Comparison of ENCODE assay signal across 18 cellular contexts in the genomic region with DNA sequence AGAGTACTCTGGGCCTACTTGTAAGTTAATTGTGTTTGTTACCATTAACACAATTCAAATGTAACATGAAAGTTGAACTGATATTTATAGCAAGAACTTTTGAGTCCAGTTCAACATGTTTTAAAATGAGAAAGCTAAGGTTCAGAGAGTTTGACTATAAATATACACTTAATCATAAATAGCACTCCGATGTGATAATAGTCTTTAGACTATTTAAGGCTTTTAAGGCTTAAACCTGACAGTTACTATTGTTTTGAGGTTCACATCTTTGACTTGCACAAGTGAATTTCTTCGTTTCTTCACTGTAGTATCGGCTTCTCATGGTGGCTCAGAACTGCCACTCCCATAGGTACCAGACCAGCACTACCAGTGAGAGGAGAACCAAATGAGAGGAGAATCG. TPM values are rescaled to one million over a fixed set of nuclear protein-coding genes. Genes with fewer than 3 reads are reported as not detected.
"Had no signal": no experiment of that assay in that cellular context is flagged by ENCODE, and none has a peak within 500 bp of the region (broad histone marks: within the 10 kb centered on the region; RNA-seq: fewer than 3 reads in every experiment).

No MANE protein-coding gene starts in this region.

- H3K27me3 ChIP-seq: brain microvascular endothelial cell, gastrocnemius medialis, heart right ventricle, tibial nerve had no signal

- H3K27ac ChIP-seq: brain microvascular endothelial cell, epithelial cell of prostate, gastrocnemius medialis, lower lobe of right lung, parathyroid adenoma had no signal

- H3K4me3 Mint-ChIP-seq: activated naive CD8-positive, alpha-beta T cell treated with anti-CD3 and anti-CD28 coated beads, Interleukin-2, amount 10 ng/mL, durations not matched to agents 7 days and 5 days; activated T-helper 1 cell treated with anti-CD3 and anti-CD28 coated beads, Interleukin-12 subunit alpha, Interleukin-12 subunit beta, Interleukin-2, Interleukin-4 antibody, amounts not matched to agents 30 ng/mL and 10 ng/mL and 1 ng/mL, durations not matched to agents 14 hours and 24 hours and 36 hours; effector memory CD8-positive, alpha-beta T cell; mesothelial cell of epicardium; T-helper 2 cell treated with Interferon-gamma antibody and Interleukin-4, amounts not matched to agents 5 μg/mL and 100 μg/mL, for 36 hours had no signal

- H3K36me3 ChIP-seq: brain microvascular endothelial cell, gastrocnemius medialis, lower lobe of right lung, tibial nerve had no signal

- H3K9me3 Mint-ChIP-seq: activated naive CD8-positive, alpha-beta T cell treated with anti-CD3 and anti-CD28 coated beads, Interleukin-2, amount 10 ng/mL, durations not matched to agents 7 days and 5 days; activated T-helper 1 cell treated with anti-CD3 and anti-CD28 coated beads, Interleukin-12 subunit alpha, Interleukin-12 subunit beta, Interleukin-2, Interleukin-4 antibody, amounts not matched to agents 30 ng/mL and 10 ng/mL and 1 ng/mL, durations not matched to agents 14 hours and 24 hours and 36 hours; mesothelial cell of epicardium; T-helper 2 cell treated with Interferon-gamma antibody and Interleukin-4, amounts not matched to agents 5 μg/mL and 100 μg/mL, for 36 hours had no signal

- H3K36me3 Mint-ChIP-seq: activated naive CD8-positive, alpha-beta T cell treated with anti-CD3 and anti-CD28 coated beads, Interleukin-2, amount 10 ng/mL, durations not matched to agents 7 days and 5 days had no signal

- H3K4me3 ChIP-seq: gastrocnemius medialis, heart right ventricle, lower lobe of right lung, tibial nerve had no signal

- DNase-seq: activated CD4-positive, alpha-beta T cell treated with anti-CD3 and anti-CD28 coated beads, Interleukin-2, amount 50 U/mL, for 1 hour; activated CD8-positive, alpha-beta memory T cell treated with anti-CD3 and anti-CD28 coated beads for 24 hours; activated naive CD8-positive, alpha-beta T cell treated with anti-CD3 and anti-CD28 coated beads, Interleukin-2, amount 10 ng/mL, durations not matched to agents 7 days and 5 days; brain microvascular endothelial cell; dermis blood vessel endothelial cell; effector memory CD8-positive, alpha-beta T cell; gastrocnemius medialis; heart right ventricle; left cardiac atrium; lower lobe of right lung; stimulated activated naive CD4-positive, alpha-beta T cell; SW 1271 had no signal

- H3K4me1 Mint-ChIP-seq: activated naive CD8-positive, alpha-beta T cell treated with anti-CD3 and anti-CD28 coated beads, Interleukin-2, amount 10 ng/mL, durations not matched to agents 7 days and 5 days had no signal

- H3K27ac Mint-ChIP-seq: activated naive CD8-positive, alpha-beta T cell treated with anti-CD3 and anti-CD28 coated beads, Interleukin-2, amount 10 ng/mL, durations not matched to agents 7 days and 5 days; activated T-helper 1 cell treated with anti-CD3 and anti-CD28 coated beads, Interleukin-12 subunit alpha, Interleukin-12 subunit beta, Interleukin-2, Interleukin-4 antibody, amounts not matched to agents 30 ng/mL and 10 ng/mL and 1 ng/mL, durations not matched to agents 14 hours and 24 hours and 36 hours; effector memory CD8-positive, alpha-beta T cell; T-helper 2 cell treated with Interferon-gamma antibody and Interleukin-4, amounts not matched to agents 5 μg/mL and 100 μg/mL, for 36 hours had no signal

- H3K9ac ChIP-seq: parathyroid adenoma had no signal

- H3K9me3 ChIP-seq: gastrocnemius medialis, heart right ventricle, lower lobe of right lung, tibial nerve had no signal

- H2AFZ ChIP-seq: parathyroid adenoma had no signal

- H3K27me3 Mint-ChIP-seq: effector memory CD8-positive, alpha-beta T cell had no signal

- ATAC-seq: effector memory CD8-positive, alpha-beta T cell; gastrocnemius medialis; left cardiac atrium; lower lobe of right lung had no signal

RNA-seq across cellular contexts. Expression of gene ZNF608, which starts 42.4 kb away (rescaled TPM):
- total RNA-seq: activated naive CD8-positive, alpha-beta T cell treated with anti-CD3 and anti-CD28 coated beads, Interleukin-2, amount 10 ng/mL, durations not matched to agents 7 days and 5 days; activated T-helper 1 cell treated with anti-CD3 and anti-CD28 coated beads, Interleukin-12 subunit alpha, Interleukin-12 subunit beta, Interleukin-2, Interleukin-4 antibody, amounts not matched to agents 30 ng/mL and 10 ng/mL and 1 ng/mL, durations not matched to agents 14 hours and 24 hours and 36 hours had no signal
